In genomic region chr15:95495033-95495541, GRCh38 we compare ENCODE assay signal across 15 cellular contexts.
A peak's percentile ranks its signal among the peaks of the same experiment; 100 is the strongest.
DNase-seq lines count a peak whose midpoint lies in the region; ATAC-seq and TF ChIP-seq lines count a peak whose summit lies in the region.
"Had no signal": no experiment of that assay in that cellular context is flagged by ENCODE, and none has a peak within 500 bp of the region (broad histone marks: within the 10 kb centered on the region; RNA-seq: fewer than 3 reads in every experiment).

No MANE protein-coding gene starts in this region.

- peaks cover 9% of the 10 kb centered on the region for H3K4me1 ChIP-seq in ovary (ENCODE audit: insufficient read depth)
- H3K4me1 ChIP-seq: psoas muscle had no signal

- H3K27ac Mint-ChIP-seq in activated CD8-positive, alpha-beta T cell treated with anti-CD3 and anti-CD28 coated beads for 36 hours, result no peak overlapping the region
- H3K27ac Mint-ChIP-seq: activated CD4-positive, alpha-beta T cell treated with anti-CD3 and anti-CD28 coated beads, Interleukin-2, amount 10 ng/mL, durations not matched to agents 24 days and 14 days had no signal

- H3K9me3 ChIP-seq in MG63 (no peaks in the 10 kb centered on the region), ovary (no peaks in the 10 kb centered on the region)
- H3K9me3 ChIP-seq: psoas muscle, SJCRH30 had no signal

- H3K36me3 Mint-ChIP-seq in activated CD8-positive, alpha-beta T cell treated with anti-CD3 and anti-CD28 coated beads for 36 hours (ENCODE audit: low read depth), result no peaks in the 10 kb centered on the region

- H3K9me3 Mint-ChIP-seq in activated CD8-positive, alpha-beta T cell treated with anti-CD3 and anti-CD28 coated beads for 36 hours, result no peaks in the 10 kb centered on the region
- H3K9me3 Mint-ChIP-seq: activated T-cell treated with anti-CD3 and anti-CD28 coated beads, Interleukin-2, amount 50 U/mL, for 4 hours had no signal

- no peak for ATAC-seq in activated CD8-positive, alpha-beta T cell treated with anti-CD3 and anti-CD28 coated beads for 36 hours
- no peak for ATAC-seq in HG03457 (IDR thresholded peaks at IDR 0.05; ENCODE audit: unreplicated experiment)
- ATAC-seq: activated T-cell treated with anti-CD3 and anti-CD28 coated beads, Interleukin-2, amount 50 U/mL, for 4 hours; left colon; psoas muscle had no signal

- TF ChIP-seq CTCF in AG09309 (IDR thresholded peaks at IDR 0.05; ENCODE audit: control insufficient read depth, insufficient read depth, low read depth, low read length, missing control alignments), result no peak
- TF ChIP-seq CTCF in dorsolateral prefrontal cortex (IDR thresholded peaks at IDR 0.05 in 54 of 56, conservative IDR thresholded peaks at IDR 0.05 in 2 of 56; ENCODE audit: low read depth in 1 of 56, partially characterized antibody in 56 of 56), result no peak
- TF ChIP-seq CTCF in ovary (IDR thresholded peaks at IDR 0.05), result no peak
- no peak for TF ChIP-seq CTCF in activated CD8-positive, alpha-beta T cell treated with anti-CD3 and anti-CD28 coated beads for 36 hours (IDR thresholded peaks at IDR 0.05)

- POLR2A ChIA-PET in activated CD8-positive, alpha-beta T cell treated with anti-CD3 and anti-CD28 coated beads for 36 hours (lab: Charles Lee), result no interaction called here

- peaks cover 11% of the 10 kb centered on the region for H3K27me3 Mint-ChIP-seq in activated CD8-positive, alpha-beta T cell treated with anti-CD3 and anti-CD28 coated beads for 36 hours

- H3K4me1 Mint-ChIP-seq in activated CD8-positive, alpha-beta T cell treated with anti-CD3 and anti-CD28 coated beads for 36 hours (ENCODE audit: low read depth), result peaks cover 2% of the 10 kb centered on the region

- no peak overlapping the region for H3K4me3 Mint-ChIP-seq in activated CD8-positive, alpha-beta T cell treated with anti-CD3 and anti-CD28 coated beads for 36 hours
- H3K4me3 Mint-ChIP-seq: activated CD4-positive, alpha-beta T cell treated with anti-CD3 and anti-CD28 coated beads, Interleukin-2, amount 10 ng/mL, durations not matched to agents 24 days and 14 days; activated T-cell treated with anti-CD3 and anti-CD28 coated beads, Interleukin-2, amount 50 U/mL, for 4 hours had no signal

- H3K27me3 ChIP-seq in MG63, result no peaks in the 10 kb centered on the region
- peaks cover 0 to 53% (median 6%) of the 10 kb centered on the region in 45 donors for H3K27me3 ChIP-seq in dorsolateral prefrontal cortex
- H3K27me3 ChIP-seq in ovary, result no peaks in the 10 kb centered on the region
- H3K27me3 ChIP-seq: SJCRH30 had no signal

- H3K36me3 ChIP-seq in MG63 (no peaks in the 10 kb centered on the region), ovary (no peaks in the 10 kb centered on the region)
- H3K36me3 ChIP-seq: SJCRH30 had no signal

- peak overlapping the region; percentile 20 for H3K4me3 ChIP-seq in AG09309 (ENCODE audit: control insufficient read depth, low read depth, low read length)
- peak overlapping the region; percentile 19 for H3K4me3 ChIP-seq in MG63
- H3K4me3 ChIP-seq in dorsolateral prefrontal cortex, result peak overlapping the region in 39 of 59 donors; percentile 0 to 49 (median 31)
- no peak overlapping the region for H3K4me3 ChIP-seq in ovary
- H3K4me3 ChIP-seq: psoas muscle, SJCRH30 had no signal

- WGBS in ovary, 3 donors, result 38 to 71% (median 60%) methylated on average over 18 of the region's 18 CpGs

- intact Hi-C loops in dorsolateral prefrontal cortex (cut with DNase I), result no loop called here
- intact Hi-C loops in ovary (cut with DNase I), result no loop called here
- intact Hi-C loops in activated CD8-positive, alpha-beta T cell treated with anti-CD3 and anti-CD28 coated beads for 36 hours (cut with micrococcal nuclease), result no loop called here

- no peak for TF ChIP-seq POLR2A in ovary (IDR thresholded peaks at IDR 0.05)

- H3K27ac ChIP-seq in dorsolateral prefrontal cortex (peak overlapping the region in 1 of 59 donors; percentile 10), ovary (peak overlapping the region in 1 of 2 donors; percentile 64)
- H3K27ac ChIP-seq: psoas muscle, SJCRH30 had no signal

- CTCF ChIA-PET in activated CD8-positive, alpha-beta T cell treated with anti-CD3 and anti-CD28 coated beads for 36 hours (lab: Charles Lee), result no interaction called here

- no peak for TF ChIP-seq EP300 in ovary (IDR thresholded peaks at IDR 0.05)

- no peak for DNase-seq in AG09309 (ENCODE audit: low read depth)
- DNase-seq in MG63, result peak; percentile 72
- peak in 7 of 10 donors; percentile 12 to 52 (median 40) for DNase-seq in dorsolateral prefrontal cortex
- DNase-seq in ovary, result peak in 4 of 5 donors; percentile 37 to 57 (median 46)
- DNase-seq in activated CD8-positive, alpha-beta T cell treated with anti-CD3 and anti-CD28 coated beads for 36 hours, result no peak
- no peak for DNase-seq in hepatic stellate cell (ENCODE audit: low spot score)
- DNase-seq in activated CD8-positive, alpha-beta memory T cell treated with anti-CD3 and anti-CD28 coated beads, Interleukin-2, amount 50 U/mL, for 4 hours, result no peak
- DNase-seq: activated CD4-positive, alpha-beta T cell treated with anti-CD3 and anti-CD28 coated beads, Interleukin-2, amount 10 ng/mL, durations not matched to agents 24 days and 14 days; activated T-cell treated with anti-CD3 and anti-CD28 coated beads, Interleukin-2, amount 50 U/mL, for 4 hours; left colon; NCI-H226; SJCRH30; T1000 had no signal

Comparison
In these comparisons a context has a peak if more than half of its experiments do, and no peak if none do; other contexts are left out.
1. DNase-seq: peak in MG63 (single experiment), dorsolateral prefrontal cortex (7 of 10) and ovary (4 of 5); none in AG09309 (single experiment), activated CD8-positive, alpha-beta T cell treated with anti-CD3 and anti-CD28 coated beads for 36 hours (single experiment), hepatic stellate cell (single experiment) and activated CD8-positive, alpha-beta memory T cell treated with anti-CD3 and anti-CD28 coated beads, Interleukin-2, amount 50 U/mL, for 4 hours (single experiment).